In the genomic region with DNA sequence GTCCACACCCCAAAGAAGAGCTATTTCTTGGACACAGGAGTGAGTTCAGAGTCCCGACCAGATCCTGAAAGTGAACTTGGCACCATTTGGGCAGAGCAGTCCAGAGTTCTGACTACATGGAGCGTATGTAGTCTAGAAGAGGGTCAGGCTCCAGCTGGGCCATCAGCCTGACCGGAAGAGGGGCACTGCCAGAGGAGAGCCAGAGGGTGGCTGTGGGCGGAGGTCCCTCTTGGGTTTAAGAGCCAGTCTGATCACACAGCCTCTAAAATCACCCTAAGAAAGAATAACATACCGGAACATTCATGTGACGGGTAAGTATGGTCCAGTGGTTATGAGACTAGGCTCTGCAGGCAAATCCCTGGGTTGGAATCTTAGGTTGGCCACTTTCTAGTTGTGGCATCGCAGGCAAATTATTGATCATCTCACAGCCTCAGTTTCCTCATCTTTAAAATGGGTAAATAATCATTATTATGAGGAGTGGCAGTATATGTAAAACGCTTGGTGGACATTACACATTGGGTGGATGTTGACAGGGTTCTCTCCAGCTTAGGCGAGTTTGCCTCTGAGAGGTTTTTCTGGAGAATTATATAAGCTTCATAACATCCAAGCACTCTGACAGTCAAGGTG, we compare ENCODE assay signal across 9 cellular contexts. TPM values are rescaled to one million over a fixed set of nuclear protein-coding genes. Genes with fewer than 3 reads are reported as not detected.
DNase-seq lines count a peak whose midpoint lies in the region; ATAC-seq and TF ChIP-seq lines count a peak whose summit lies in the region.
"Had no signal": no experiment of that assay in that cellular context is flagged by ENCODE, and none has a peak within 500 bp of the region (broad histone marks: within the 10 kb centered on the region; RNA-seq: fewer than 3 reads in every experiment).

No MANE protein-coding gene starts in this region.

- H3K36me3 Mint-ChIP-seq in endodermal cell (ENCODE audit: low read depth): peaks cover 8% of the 10 kb centered on the region

- no peak overlapping the region for H2AK5ac ChIP-seq in neuronal stem cell (ENCODE audit: low read depth, low read length)

- no peak overlapping the region for H2BK15ac ChIP-seq in neuronal stem cell (ENCODE audit: low read length)

- no peak overlapping the region for H2BK120ac ChIP-seq in neuronal stem cell (ENCODE audit: low read depth, low read length)

- H3K27ac Mint-ChIP-seq in endodermal cell: peak overlapping the region; percentile 96

- no peak for ATAC-seq in left lobe of liver

- peaks cover 13% of the 10 kb centered on the region for H4K20me1 ChIP-seq in OCI-LY3 (ENCODE audit: insufficient read depth, low read length)

- H3K14ac ChIP-seq in neuronal stem cell (ENCODE audit: low read length): no peak overlapping the region

- H4K8ac ChIP-seq in neuronal stem cell (ENCODE audit: low read depth, low read length): no peak overlapping the region

- H3K4me2 ChIP-seq in OCI-LY3 (ENCODE audit: low read length) (peak overlapping the region; percentile 97), neuronal stem cell (ENCODE audit: insufficient read depth, low read length, poor library complexity, severe bottlenecking) (peak overlapping the region; percentile 95)

- H2AFZ ChIP-seq in OCI-LY3 (ENCODE audit: low read depth, low read length) (peak overlapping the region; percentile 76), neuronal stem cell (ENCODE audit: low read length) (peak overlapping the region; percentile 94)

- H3K36me3 ChIP-seq in OCI-LY3 (replicated peaks; ENCODE audit: low read depth, low read length): peaks cover 11% of the 10 kb centered on the region
- peaks cover 2% of the 10 kb centered on the region for H3K36me3 ChIP-seq in endodermal cell (ENCODE audit: control insufficient read depth, insufficient read depth, low read length)
- H3K36me3 ChIP-seq in neuronal stem cell (replicated peaks in 1 of 2; ENCODE audit: control insufficient read depth in 2 of 2, insufficient read depth in 2 of 2, low read length in 2 of 2): peaks cover 0 to 5% of the 10 kb centered on the region in 2 donors

- H3K79me2 ChIP-seq in OCI-LY3 (ENCODE audit: low read length): peaks cover 28% of the 10 kb centered on the region

- H3K18ac ChIP-seq in neuronal stem cell (ENCODE audit: low read length): no peak overlapping the region

- H3K9me3 ChIP-seq in OCI-LY3 (ENCODE audit: insufficient read depth, low read length) (no peaks in the 10 kb centered on the region), endodermal cell (ENCODE audit: control insufficient read depth, low read length) (no peaks in the 10 kb centered on the region), neuronal stem cell (replicated peaks in 1 of 2; ENCODE audit: control insufficient read depth in 2 of 2, insufficient read depth in 1 of 2, low read depth in 1 of 2, low read length in 2 of 2) (no peaks in the 10 kb centered on the region)

- H3K27ac ChIP-seq in C4-2B: peak overlapping the region; percentile 83
- peak overlapping the region; percentile 98 for H3K27ac ChIP-seq in OCI-LY3 (ENCODE audit: low read length)
- no peak overlapping the region for H3K27ac ChIP-seq in endodermal cell (ENCODE audit: low read depth, low read length)
- peak overlapping the region; percentile 97 for H3K27ac ChIP-seq in neuronal stem cell (replicated peaks; ENCODE audit: low read length)

- DNase-seq in endodermal cell (no peak), neuronal stem cell (ENCODE audit: low spot score) (no peak), left lobe of liver (ENCODE audit: low spot score) (no peak), epidermal melanocyte (ENCODE audit: insufficient read length, low spot score) (no peak), EL (no peak), HCEC 1CT (no peak)
- DNase-seq: SHP77 treated with DMSO at 0.1 percent for 48 hours had no signal

- H3K9ac ChIP-seq in OCI-LY3 (ENCODE audit: low read length) (peak overlapping the region; percentile 99), endodermal cell (ENCODE audit: extremely low read depth, low read length, poor library complexity, severe bottlenecking) (peak overlapping the region; percentile 9), neuronal stem cell (ENCODE audit: low read depth, low read length, poor library complexity) (no peak overlapping the region)

- H3K27me3 ChIP-seq in OCI-LY3 (ENCODE audit: low read depth, low read length) (no peaks in the 10 kb centered on the region), endodermal cell (ENCODE audit: control insufficient read depth, insufficient read depth, low read length, poor library complexity, severe bottlenecking) (no peaks in the 10 kb centered on the region), neuronal stem cell (ENCODE audit: control insufficient read depth in 3 of 3, insufficient read depth in 3 of 3, low read depth in 1 of 3, low read length in 3 of 3) (no peaks in the 10 kb centered on the region)

- H3K23ac ChIP-seq in neuronal stem cell (ENCODE audit: low read depth, low read length, poor library complexity): no peak overlapping the region

- peak overlapping the region; percentile 99 for H3K4me3 Mint-ChIP-seq in endodermal cell

- no peak overlapping the region for H2BK5ac ChIP-seq in neuronal stem cell (ENCODE audit: low read length)

- peaks cover 7% of the 10 kb centered on the region for H3K4me1 Mint-ChIP-seq in endodermal cell

- TF ChIP-seq CTCF in C4-2B (conservative IDR thresholded peaks at IDR 0.05): no peak
- no peak for TF ChIP-seq CTCF in OCI-LY3 (IDR thresholded peaks at IDR 0.05; ENCODE audit: low read depth, low read length)
- TF ChIP-seq CTCF in endodermal cell (conservative IDR thresholded peaks at IDR 0.05): no peak

- peaks cover 27% of the 10 kb centered on the region for H3K4me1 ChIP-seq in OCI-LY3 (ENCODE audit: low read length)
- H3K4me1 ChIP-seq in endodermal cell (ENCODE audit: control insufficient read depth, insufficient read depth, low read length): peaks cover 4% of the 10 kb centered on the region
- peaks cover 2 to 3% of the 10 kb centered on the region in 2 donors for H3K4me1 ChIP-seq in neuronal stem cell (ENCODE audit: control insufficient read depth in 2 of 2, insufficient read depth in 1 of 2, low read depth in 1 of 2, low read length in 2 of 2)

- WGBS in endodermal cell (ENCODE audit: insufficient coverage in 1 of 2, insufficient read length in 1 of 2), 2 experiments: 87 to 100% methylated on average over 5 to 9 of the region's 9 CpGs
- WGBS in neuronal stem cell (ENCODE audit: extremely low coverage in 2 of 2, insufficient read length in 2 of 2, insufficient replicate concordance in 1 of 2), 2 donors: no CpG with 5 or more reads among the region's 9 CpGs

- H4K91ac ChIP-seq in neuronal stem cell (ENCODE audit: low read depth, low read length, poor library complexity): no peak overlapping the region

- no peak overlapping the region for H2BK12ac ChIP-seq in neuronal stem cell (ENCODE audit: low read length)

- H3K4me3 ChIP-seq in OCI-LY3 (ENCODE audit: low read length) (peak overlapping the region; percentile 95), endodermal cell (ENCODE audit: low read length) (peak overlapping the region; percentile 95), neuronal stem cell (ENCODE audit: low read length in 2 of 2) (peak overlapping the region; percentile 87 to 95)

- H3K9me3 Mint-ChIP-seq in endodermal cell: peaks cover 6% of the 10 kb centered on the region

- H3K79me1 ChIP-seq in neuronal stem cell (ENCODE audit: low read depth, low read length): peaks cover 8% of the 10 kb centered on the region

- H3K27me3 Mint-ChIP-seq in endodermal cell (ENCODE audit: insufficient read depth): peaks cover 2% of the 10 kb centered on the region

- H3K4ac ChIP-seq in neuronal stem cell (ENCODE audit: low read length): no peak overlapping the region

RNA-seq across cellular contexts. Expression of a gene that starts 2.1 kb away (rescaled TPM):
- 10 to 100 TPM; 24.7 to 27.3 TPM for total RNA-seq in endodermal cell
- polyA plus RNA-seq in endodermal cell (2013, experiment 1 of 2): 12.1 TPM
- polyA plus RNA-seq in endodermal cell (2013, experiment 2 of 2): 12.1 TPM
- polyA plus RNA-seq in neuronal stem cell (2013, experiment 1 of 2): 13.0 TPM
- 13.3 TPM for polyA plus RNA-seq in neuronal stem cell (2013, experiment 2 of 2)
- total RNA-seq in left lobe of liver: 3.1 TPM
